In the genomic region with DNA sequence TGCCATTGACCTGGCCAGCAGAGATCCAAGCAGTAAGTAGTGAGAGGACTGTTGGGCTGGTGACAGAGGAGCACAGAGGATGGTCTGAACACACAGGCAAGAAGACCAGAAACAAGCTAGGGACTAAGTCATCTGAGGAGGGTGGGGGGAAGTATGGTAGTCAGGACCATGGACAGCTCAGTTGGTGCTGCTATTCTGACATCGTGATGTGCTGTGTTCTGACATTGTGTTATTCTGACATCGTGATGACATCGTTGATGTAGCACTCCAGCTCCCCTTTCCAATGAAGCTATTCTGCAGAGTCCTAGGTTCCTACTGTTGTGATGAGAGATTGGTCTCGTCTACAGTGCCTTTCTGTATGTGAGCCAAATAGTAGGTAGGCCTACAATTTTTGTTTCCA, we compare ENCODE assay signal across 8 cellular contexts. TPM values are rescaled to one million over a fixed set of nuclear protein-coding genes. Genes with fewer than 3 reads are reported as not detected.
DNase-seq lines count a peak whose midpoint lies in the region; TF ChIP-seq lines count a peak whose summit lies in the region.

No MANE protein-coding gene starts in this region.

- no peaks in the 10 kb centered on the region for H3K27me3 ChIP-seq in suprapubic skin

- TF ChIP-seq POLR2A in suprapubic skin (IDR thresholded peaks at IDR 0.05): no peak

- H3K9me3 ChIP-seq in suprapubic skin: no peaks in the 10 kb centered on the region

- WGBS in suprapubic skin: 11% methylated on average over 4 of the region's 4 CpGs

- no peak for TF ChIP-seq EP300 in suprapubic skin (IDR thresholded peaks at IDR 0.05)

- TF ChIP-seq CTCF in suprapubic skin (IDR thresholded peaks at IDR 0.05): no peak

- no peak overlapping the region for H3K4me3 Mint-ChIP-seq in activated naive CD8-positive, alpha-beta T cell treated with anti-CD3 and anti-CD28 coated beads for 36 hours

- no peak overlapping the region for H3K27ac ChIP-seq in suprapubic skin

- H3K36me3 Mint-ChIP-seq in activated naive CD8-positive, alpha-beta T cell treated with anti-CD3 and anti-CD28 coated beads for 36 hours: no peaks in the 10 kb centered on the region

- H3K27ac Mint-ChIP-seq in activated naive CD8-positive, alpha-beta T cell treated with anti-CD3 and anti-CD28 coated beads for 36 hours: no peak overlapping the region

- no peaks in the 10 kb centered on the region for H3K9me3 Mint-ChIP-seq in activated naive CD8-positive, alpha-beta T cell treated with anti-CD3 and anti-CD28 coated beads for 36 hours

- H3K4me1 Mint-ChIP-seq in activated naive CD8-positive, alpha-beta T cell treated with anti-CD3 and anti-CD28 coated beads for 36 hours: no peaks in the 10 kb centered on the region

- H3K4me1 ChIP-seq in suprapubic skin: no peaks in the 10 kb centered on the region

- H3K36me3 ChIP-seq in suprapubic skin: no peaks in the 10 kb centered on the region

- H3K4me3 ChIP-seq in suprapubic skin: no peak overlapping the region

- peaks cover 10% of the 10 kb centered on the region for H3K27me3 Mint-ChIP-seq in activated naive CD8-positive, alpha-beta T cell treated with anti-CD3 and anti-CD28 coated beads for 36 hours

- DNase-seq in activated CD8-positive, alpha-beta memory T cell treated with anti-CD3 and anti-CD28 coated beads for 1 hour (ENCODE audit: extremely low read depth in 1 of 2, low read depth in 1 of 2): peak; percentile 6 to 22
- DNase-seq in activated CD8-positive, alpha-beta memory T cell treated with anti-CD3 and anti-CD28 coated beads for 24 hours: no peak
- DNase-seq in RKO (ENCODE audit: low spot score) (peak; percentile 81), iPS-NIHi7 (ENCODE audit: extremely low spot score) (peak; percentile 84), NCI-H128 (lab: John Stamatoyannopoulos, UW; ENCODE audit: unreplicated experiment) (no peak), suprapubic skin (ENCODE audit: low spot score in 2 of 2) (no peak)
- peak; percentile 10 for DNase-seq in activated naive CD8-positive, alpha-beta T cell treated with anti-CD3 and anti-CD28 coated beads for 36 hours
- DNase-seq in stimulated activated CD4-positive, alpha-beta T cell treated with anti-CD3 and anti-CD28 coated beads, TNF-alpha, amount 100 ng/mL, for 48 hours (ENCODE audit: low read depth in 3 of 3): peak in 2 of 3 donors; percentile 3 to 19

RNA-seq across cellular contexts. Expression of a gene that starts 28.7 kb away (rescaled TPM):
- total RNA-seq in activated naive CD8-positive, alpha-beta T cell treated with anti-CD3 and anti-CD28 coated beads for 36 hours: not detected
- under 1 TPM in 2 of 4 donors, not detected in 2; 0.21 to 0.85 TPM for total RNA-seq in suprapubic skin

RNA-seq across cellular contexts. Expression of a gene that starts 36.3 kb away (rescaled TPM):
- total RNA-seq in activated naive CD8-positive, alpha-beta T cell treated with anti-CD3 and anti-CD28 coated beads for 36 hours: 1 to 10 TPM; 7.9 to 8.6 TPM
- total RNA-seq in suprapubic skin: 10 to 100 TPM; 19.1 to 25.9 (median 24.2) TPM

Comparison
In these comparisons a context has a peak if more than half of its experiments do, and no peak if none do; other contexts are left out.
1. DNase-seq: peak in activated CD8-positive, alpha-beta memory T cell treated with anti-CD3 and anti-CD28 coated beads for 1 hour (2 of 2), RKO (single experiment), activated naive CD8-positive, alpha-beta T cell treated with anti-CD3 and anti-CD28 coated beads for 36 hours (single experiment), iPS-NIHi7 (single experiment) and stimulated activated CD4-positive, alpha-beta T cell treated with anti-CD3 and anti-CD28 coated beads, TNF-alpha, amount 100 ng/mL, for 48 hours (2 of 3); none in activated CD8-positive, alpha-beta memory T cell treated with anti-CD3 and anti-CD28 coated beads for 24 hours (single experiment), NCI-H128 (single experiment) and suprapubic skin (0 of 2).